ENCODE assay signal across 26 cellular contexts in the genomic region with DNA sequence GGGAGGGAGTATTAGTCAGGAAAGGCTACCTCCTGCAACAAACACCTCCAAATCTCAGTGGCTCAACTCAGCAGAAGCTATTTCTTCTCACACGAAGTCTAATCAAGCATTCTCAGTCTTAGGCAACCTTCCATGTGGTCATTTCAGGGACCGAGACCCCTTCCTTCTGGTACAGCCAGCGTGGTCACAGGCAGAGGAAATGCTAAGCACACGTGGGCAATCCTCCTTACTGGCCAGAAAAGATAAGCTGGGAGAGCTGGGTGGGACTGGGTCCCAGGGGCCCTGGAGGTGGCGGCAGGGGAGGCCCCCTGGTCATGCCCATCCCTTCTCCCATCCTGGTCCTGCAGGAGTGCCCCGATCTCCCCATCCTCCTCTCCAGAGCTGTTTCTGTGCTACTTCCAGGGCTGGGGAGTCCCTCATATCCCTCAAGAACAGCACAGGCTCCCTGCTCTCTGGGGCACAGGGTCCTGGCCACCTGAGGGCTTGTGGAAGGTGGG. TPM values are rescaled to one million over a fixed set of nuclear protein-coding genes. Genes with fewer than 3 reads are reported as not detected.
A peak's percentile ranks its signal among the peaks of the same experiment; 100 is the strongest.
DNase-seq lines count a peak whose midpoint lies in the region; ATAC-seq, FAIRE-seq and TF ChIP-seq lines count a peak whose summit lies in the region.
"Had no signal": no experiment of that assay in that cellular context is flagged by ENCODE, and none has a peak within 500 bp of the region (broad histone marks: within the 10 kb centered on the region; RNA-seq: fewer than 3 reads in every experiment).

No MANE protein-coding gene starts in this region.

- H2AFZ ChIP-seq in parathyroid adenoma: no peak overlapping the region
- H2AFZ ChIP-seq: PC-9 had no signal

- no peak for TF ChIP-seq CTCF in parathyroid adenoma (IDR thresholded peaks at IDR 0.05)

- H3K9me3 ChIP-seq in parathyroid adenoma (ENCODE audit: control insufficient read depth, low read length): no peaks in the 10 kb centered on the region
- H3K9me3 ChIP-seq: ascending aorta, SJCRH30, transverse colon had no signal

- H3K36me3 ChIP-seq in parathyroid adenoma (ENCODE audit: control insufficient read depth, insufficient read depth, low read length): no peaks in the 10 kb centered on the region
- H3K36me3 ChIP-seq: ascending aorta, SJCRH30, transverse colon had no signal

- H3K79me2 ChIP-seq in parathyroid adenoma: no peaks in the 10 kb centered on the region

- no peak overlapping the region for H3K4me3 ChIP-seq in parathyroid adenoma (ENCODE audit: low read depth, low read length)
- H3K4me3 ChIP-seq: ascending aorta, PC-9, SJCRH30, transverse colon had no signal

- no peak overlapping the region for H3K9ac ChIP-seq in parathyroid adenoma

- TF ChIP-seq POLR2A in GM12892 (IDR thresholded peaks at IDR 0.05; ENCODE audit: low read depth, low read length): peak; percentile 78

- DNase-seq in CMK (ENCODE audit: low read depth) (peak; percentile 40), GM12892 (ENCODE audit: insufficient read length) (no peak), amniotic epithelial cell (ENCODE audit: low read depth) (peak; percentile 51), NCI-H2029 treated with DMSO at 0.1 percent for 48 hours (lab: John Stamatoyannopoulos, UW) (no peak)
- no peak for DNase-seq in activated CD8-positive, alpha-beta memory T cell treated with anti-CD3 and anti-CD28 coated beads for 24 hours
- DNase-seq: activated CD4-positive, alpha-beta memory T cell treated with anti-CD3 and anti-CD28 coated beads for 36 hours; activated naive CD4-positive, alpha-beta T cell treated with anti-CD3 and anti-CD28 coated beads for 36 hours; activated T-cell treated with anti-CD3 and anti-CD28 coated beads, Interleukin-2, amount 50 U/mL, for 1 hour; effector memory CD8-positive, alpha-beta T cell; glutamatergic neuron; left colon; midbrain; NCI-H1694; NCI-H226; SJCRH30; stimulated activated CD4-positive, alpha-beta T cell treated with anti-CD3 and anti-CD28 coated beads, Interleukin-2, amount 100 ng/mL, for 48 hours; stimulated activated naive CD8-positive, alpha-beta T cell treated with anti-CD3 and anti-CD28 coated beads, Interleukin-15, amount 100 ng/mL, for 72 hours; T-helper 2 cell; transverse colon had no signal

- FAIRE-seq in GM12892 (lab: Jason Lieb, UNC): peak; percentile 86
- FAIRE-seq: GM19239, small intestine had no signal

- no peak overlapping the region for H3K4me2 ChIP-seq in parathyroid adenoma (ENCODE audit: low read length)

- ATAC-seq in GM21825 (IDR thresholded peaks at IDR 0.05; ENCODE audit: unreplicated experiment): no peak
- ATAC-seq: effector memory CD8-positive, alpha-beta T cell; left colon; stimulated activated naive CD8-positive, alpha-beta T cell treated with anti-CD3 and anti-CD28 coated beads, Interleukin-15, amount 100 ng/mL, for 72 hours had no signal

- peak overlapping the region; percentile 19 for H3K27ac ChIP-seq in parathyroid adenoma
- H3K27ac ChIP-seq: ascending aorta, PC-9, SJCRH30, transverse colon, VCaP had no signal

- peaks cover 4% of the 10 kb centered on the region for H3K4me1 ChIP-seq in parathyroid adenoma
- H3K4me1 ChIP-seq: SJCRH30 had no signal

- no peaks in the 10 kb centered on the region for H3K27me3 ChIP-seq in parathyroid adenoma (ENCODE audit: control insufficient read depth, insufficient read depth, low read length)
- H3K27me3 ChIP-seq: ascending aorta, transverse colon had no signal

RNA-seq across cellular contexts. Expression of gene CX3CL1, which starts 5.7 kb away (rescaled TPM):
- 0.45 TPM for polyA plus RNA-seq in GM12892 (2012; ENCODE audit: missing spikeins)

RNA-seq across cellular contexts. Expression of gene CCL22, which starts 8.0 kb away (rescaled TPM):
- polyA plus RNA-seq in GM12892 (2012; ENCODE audit: missing spikeins): 920 TPM

RNA-seq across cellular contexts. Expression of gene CCL17, which starts 38.0 kb away (rescaled TPM):
- polyA plus RNA-seq in GM12892 (2012; ENCODE audit: missing spikeins): 179 TPM

Comparison
In these comparisons a context has a peak if more than half of its experiments do, and no peak if none do; other contexts are left out.
1. DNase-seq: peak in CMK (single experiment) and amniotic epithelial cell (single experiment); none in GM12892 (single experiment), activated CD8-positive, alpha-beta memory T cell treated with anti-CD3 and anti-CD28 coated beads for 24 hours (single experiment) and NCI-H2029 treated with DMSO at 0.1 percent for 48 hours (single experiment).